Comparison of ENCODE assay signal across 8 cellular contexts in the genomic region with DNA sequence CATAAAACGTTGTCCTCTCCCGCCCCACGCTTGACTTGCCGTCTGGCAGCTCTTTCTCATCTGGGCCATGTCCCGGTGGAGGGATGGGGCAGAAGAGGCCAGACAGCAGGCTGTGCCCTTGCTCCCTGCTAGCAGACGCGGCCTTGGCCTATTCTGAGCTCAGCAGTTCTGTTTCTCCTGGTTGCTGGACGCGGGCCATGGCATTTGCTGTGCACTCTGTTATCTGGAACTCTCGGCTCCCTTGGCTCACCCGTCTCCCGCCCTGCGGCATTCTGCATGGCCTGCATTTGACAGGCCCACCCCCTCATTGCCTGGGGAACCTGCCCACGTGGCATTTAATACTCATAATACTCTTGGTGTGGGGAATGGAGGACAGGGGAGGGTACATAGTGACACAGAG.
A peak's percentile ranks its signal among the peaks of the same experiment; 100 is the strongest.
DNase-seq lines count a peak whose midpoint lies in the region; ATAC-seq and TF ChIP-seq lines count a peak whose summit lies in the region.
"Not testable (repeated sequence)": the region's sequence is repeated elsewhere in the genome, so short reads cannot be mapped to it uniquely, and the experiment has no call there.

No MANE protein-coding gene starts in this region.

- not testable (repeated sequence) for H3K27me3 ChIP-seq in liver (ENCODE audit: control insufficient read depth in 4 of 4, insufficient read depth in 4 of 4, low read length in 3 of 4); sigmoid colon; upper lobe of left lung

- not testable (repeated sequence) for H3K9ac ChIP-seq in liver (ENCODE audit: low read depth in 1 of 2, low read length in 2 of 2)

- not testable (repeated sequence) for H3K4me3 ChIP-seq in cardiac fibroblast (replicated peaks in 1 of 2; ENCODE audit: low read depth in 2 of 2, low read length in 2 of 2); fibroblast of the aortic adventitia (ENCODE audit: low read depth, low read length); liver (ENCODE audit: low read depth in 1 of 3, low read length in 3 of 3); sigmoid colon; upper lobe of left lung

- not testable (repeated sequence) for H3K36me3 Mint-ChIP-seq in osteocyte (ENCODE audit: unreplicated experiment)

- TF ChIP-seq RAD21 in liver (IDR thresholded peaks at IDR 0.05) = peak; percentile 63 to 75

- H3K27ac ChIP-seq in liver (ENCODE audit: low read depth in 1 of 2, low read length in 2 of 2) (peak overlapping the region; percentile 41 to 61), sigmoid colon (peak overlapping the region in 2 of 4 donors; percentile 19 to 28)
- not testable (repeated sequence) for H3K27ac ChIP-seq in upper lobe of left lung

- H3K36me3 ChIP-seq in liver (ENCODE audit: control insufficient read depth in 4 of 4, insufficient read depth in 3 of 4, low read depth in 1 of 4, low read length in 3 of 4); sigmoid colon; upper lobe of left lung: not testable (repeated sequence)

- TF ChIP-seq EP300 in sigmoid colon (IDR thresholded peaks at IDR 0.05); upper lobe of left lung (IDR thresholded peaks at IDR 0.05): not testable (repeated sequence)

- not testable (repeated sequence) for H3K4me3 Mint-ChIP-seq in osteocyte (ENCODE audit: unreplicated experiment)

- not testable (repeated sequence) for H3K4me1 Mint-ChIP-seq in osteocyte (ENCODE audit: unreplicated experiment)

- not testable (repeated sequence) for H3K27me3 Mint-ChIP-seq in osteocyte (ENCODE audit: unreplicated experiment)

- not testable (repeated sequence) for H3K9me3 ChIP-seq in liver (ENCODE audit: control insufficient read depth in 4 of 4, low read length in 3 of 4); sigmoid colon; upper lobe of left lung

- not testable (repeated sequence) for TF ChIP-seq CTCF in cardiac fibroblast (IDR thresholded peaks at IDR 0.05; ENCODE audit: low read depth, low read length); osteocyte (IDR thresholded peaks at IDR 0.05); sigmoid colon (IDR thresholded peaks at IDR 0.05); upper lobe of left lung (IDR thresholded peaks at IDR 0.05)
- peak; percentile 28 for TF ChIP-seq CTCF in fibroblast of the aortic adventitia (IDR thresholded peaks at IDR 0.05; ENCODE audit: insufficient read depth, low read length)
- peak; percentile 14 for TF ChIP-seq CTCF in liver (IDR thresholded peaks at IDR 0.05; ENCODE audit: low read depth, low read length, missing input control)

- ATAC-seq in left cardiac atrium (peak; percentile 97), upper lobe of left lung (ENCODE audit: low FRiP score in 2 of 2) (peak; percentile 72 to 83)

- not testable (repeated sequence) for H3K9me3 Mint-ChIP-seq in osteocyte (ENCODE audit: unreplicated experiment)

- WGBS in liver = 18% methylated on average over 14 of the region's 14 CpGs
- WGBS in sigmoid colon, 2 donors = 86 to 95% methylated on average over 14 of the region's 14 CpGs
- 59 to 88% methylated on average over 7 to 14 of the region's 14 CpGs for WGBS in upper lobe of left lung, 2 donors

- in situ Hi-C loops in G401 (cut with HindIII; ENCODE audit: low sequenced_read_pairs) = not testable (repeated sequence)

- intact Hi-C loops in left cardiac atrium (cut with DNase I); sigmoid colon (cut with DNase I): not testable (repeated sequence)

- H3K27ac Mint-ChIP-seq in osteocyte (ENCODE audit: unreplicated experiment) = not testable (repeated sequence)

- TF ChIP-seq POLR2A in sigmoid colon (IDR thresholded peaks at IDR 0.05); upper lobe of left lung (IDR thresholded peaks at IDR 0.05): not testable (repeated sequence)

- DNase-seq in G401 (ENCODE audit: low spot score) (peak; percentile 85), cardiac fibroblast (ENCODE audit: low read depth in 2 of 2) (peak; percentile 31 to 91), fibroblast of the aortic adventitia (ENCODE audit: low read depth) (peak; percentile 79), left cardiac atrium (peak; percentile 81), osteocyte (ENCODE audit: extremely low spot score, unreplicated experiment) (peak; percentile 57), sigmoid colon (peak; percentile 81), upper lobe of left lung (peak; percentile 24 to 29)

- not testable (repeated sequence) for H3K4me1 ChIP-seq in liver (ENCODE audit: control insufficient read depth in 4 of 4, insufficient read depth in 4 of 4, low read length in 3 of 4); upper lobe of left lung
- H3K4me1 ChIP-seq in sigmoid colon = peaks cover 0 to 10% (median 5%) of the 10 kb centered on the region in 4 donors

TF ChIP-seq in liver, 16 proteins besides CTCF, POLR2A, EP300 and RAD21:
- TF ChIP-seq FOXA1 (IDR thresholded peaks at IDR 0.05) (peak; percentile 38), SP1 (IDR thresholded peaks at IDR 0.05) (peak; percentile 72), YY1 (IDR thresholded peaks at IDR 0.05) (peak; percentile 36), EGR1 (IDR thresholded peaks at IDR 0.05; ENCODE audit: low read depth in 2 of 2) (peak in 1 of 2 donors; percentile 57), NR2F2 (IDR thresholded peaks at IDR 0.05) (peak; percentile 87), JUND (IDR thresholded peaks at IDR 0.05) (peak in 1 of 2 donors; percentile 35), FOXA2 (IDR thresholded peaks at IDR 0.05) (peak; percentile 15), RXRA (IDR thresholded peaks at IDR 0.05) (peak; percentile 83 to 90), HNF4A (conservative IDR thresholded peaks at IDR 0.05) (peak; percentile 60 to 64)
- TF ChIP-seq, protein P1, sequence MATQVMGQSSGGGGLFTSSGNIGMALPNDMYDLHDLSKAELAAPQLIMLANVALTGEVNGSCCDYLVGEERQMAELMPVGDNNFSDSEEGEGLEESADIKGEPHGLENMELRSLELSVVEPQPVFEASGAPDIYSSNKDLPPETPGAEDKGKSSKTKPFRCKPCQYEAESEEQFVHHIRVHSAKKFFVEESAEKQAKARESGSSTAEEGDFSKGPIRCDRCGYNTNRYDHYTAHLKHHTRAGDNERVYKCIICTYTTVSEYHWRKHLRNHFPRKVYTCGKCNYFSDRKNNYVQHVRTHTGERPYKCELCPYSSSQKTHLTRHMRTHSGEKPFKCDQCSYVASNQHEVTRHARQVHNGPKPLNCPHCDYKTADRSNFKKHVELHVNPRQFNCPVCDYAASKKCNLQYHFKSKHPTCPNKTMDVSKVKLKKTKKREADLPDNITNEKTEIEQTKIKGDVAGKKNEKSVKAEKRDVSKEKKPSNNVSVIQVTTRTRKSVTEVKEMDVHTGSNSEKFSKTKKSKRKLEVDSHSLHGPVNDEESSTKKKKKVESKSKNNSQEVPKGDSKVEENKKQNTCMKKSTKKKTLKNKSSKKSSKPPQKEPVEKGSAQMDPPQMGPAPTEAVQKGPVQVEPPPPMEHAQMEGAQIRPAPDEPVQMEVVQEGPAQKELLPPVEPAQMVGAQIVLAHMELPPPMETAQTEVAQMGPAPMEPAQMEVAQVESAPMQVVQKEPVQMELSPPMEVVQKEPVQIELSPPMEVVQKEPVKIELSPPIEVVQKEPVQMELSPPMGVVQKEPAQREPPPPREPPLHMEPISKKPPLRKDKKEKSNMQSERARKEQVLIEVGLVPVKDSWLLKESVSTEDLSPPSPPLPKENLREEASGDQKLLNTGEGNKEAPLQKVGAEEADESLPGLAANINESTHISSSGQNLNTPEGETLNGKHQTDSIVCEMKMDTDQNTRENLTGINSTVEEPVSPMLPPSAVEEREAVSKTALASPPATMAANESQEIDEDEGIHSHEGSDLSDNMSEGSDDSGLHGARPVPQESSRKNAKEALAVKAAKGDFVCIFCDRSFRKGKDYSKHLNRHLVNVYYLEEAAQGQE (IDR thresholded peaks at IDR 0.05) = peak; percentile 18
- TF ChIP-seq, protein P2, sequence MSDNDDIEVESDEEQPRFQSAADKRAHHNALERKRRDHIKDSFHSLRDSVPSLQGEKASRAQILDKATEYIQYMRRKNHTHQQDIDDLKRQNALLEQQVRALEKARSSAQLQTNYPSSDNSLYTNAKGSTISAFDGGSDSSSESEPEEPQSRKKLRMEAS (IDR thresholded peaks at IDR 0.05) = peak; percentile 30

Comparison
In these comparisons a context has a peak if more than half of its experiments do, and no peak if none do; other contexts are left out.
1. DNase-seq: peak in every context shown above with its lines; median percentile 85 in G401; 81 in left cardiac atrium; 81 in sigmoid colon; 79 in fibroblast of the aortic adventitia; 61 in cardiac fibroblast; 57 in osteocyte; 26 in upper lobe of left lung.